Comparison of ENCODE assay signal across 12 cellular contexts in genomic region chr14:23513005-23513412, GRCh38. TPM values are rescaled to one million over a fixed set of nuclear protein-coding genes. Genes with fewer than 3 reads are reported as not detected.
DNase-seq lines count a peak whose midpoint lies in the region; ATAC-seq and TF ChIP-seq lines count a peak whose summit lies in the region.
"Had no signal": no experiment of that assay in that cellular context is flagged by ENCODE, and none has a peak within 500 bp of the region (broad histone marks: within the 10 kb centered on the region; RNA-seq: fewer than 3 reads in every experiment).

No MANE protein-coding gene starts in this region.

- DNase-seq in D341Med (ENCODE audit: low spot score) (peak; percentile 90), NCI-H1694 (lab: John Stamatoyannopoulos, UW) (peak; percentile 97), medulla oblongata (ENCODE audit: extremely low spot score) (peak; percentile 92), HCEC 1CT (no peak), GM03348 (ENCODE audit: low spot score) (no peak)
- no peak for DNase-seq in activated CD4-positive, alpha-beta T cell treated with anti-CD3 and anti-CD28 coated beads, Interleukin-2, amount 10 ng/mL, durations not matched to agents 7 days and 5 days
- DNase-seq: GM23248; stimulated activated naive CD8-positive, alpha-beta T cell treated with anti-CD3 and anti-CD28 coated beads, Interleukin-15, amount 100 ng/mL, for 72 hours had no signal

- peaks cover 11% of the 10 kb centered on the region for H3K4me1 Mint-ChIP-seq in activated CD4-positive, alpha-beta T cell treated with anti-CD3 and anti-CD28 coated beads, Interleukin-2, amount 10 ng/mL, durations not matched to agents 7 days and 5 days

- CTCF ChIA-PET in activated CD4-positive, alpha-beta T cell treated with anti-CD3 and anti-CD28 coated beads, Interleukin-2, amount 10 ng/mL, durations not matched to agents 7 days and 5 days (lab: Charles Lee), result no interaction called here

- ATAC-seq in SK-N-SH treated with all-trans-retinoic acid at 6 μM for 48 hours (peak; percentile 71), GM18873 (IDR thresholded peaks at IDR 0.05; ENCODE audit: low FRiP score, unreplicated experiment) (no peak)

- no peaks in the 10 kb centered on the region for H3K9me3 Mint-ChIP-seq in activated CD4-positive, alpha-beta T cell treated with anti-CD3 and anti-CD28 coated beads, Interleukin-2, amount 10 ng/mL, durations not matched to agents 7 days and 5 days
- H3K9me3 Mint-ChIP-seq: stimulated activated naive CD8-positive, alpha-beta T cell treated with anti-CD3 and anti-CD28 coated beads, Interleukin-15, amount 100 ng/mL, for 72 hours had no signal

- no peak overlapping the region for H3K27ac Mint-ChIP-seq in activated CD4-positive, alpha-beta T cell treated with anti-CD3 and anti-CD28 coated beads, Interleukin-2, amount 10 ng/mL, durations not matched to agents 7 days and 5 days

- POLR2A ChIA-PET in activated CD4-positive, alpha-beta T cell treated with anti-CD3 and anti-CD28 coated beads, Interleukin-2, amount 10 ng/mL, durations not matched to agents 7 days and 5 days (lab: Charles Lee), result no interaction called here

- H3K36me3 Mint-ChIP-seq in activated CD4-positive, alpha-beta T cell treated with anti-CD3 and anti-CD28 coated beads, Interleukin-2, amount 10 ng/mL, durations not matched to agents 7 days and 5 days (ENCODE audit: low read depth), result no peaks in the 10 kb centered on the region

- H3K27me3 Mint-ChIP-seq in activated CD4-positive, alpha-beta T cell treated with anti-CD3 and anti-CD28 coated beads, Interleukin-2, amount 10 ng/mL, durations not matched to agents 7 days and 5 days, result no peaks in the 10 kb centered on the region
- H3K27me3 Mint-ChIP-seq: naive thymus-derived CD4-positive, alpha-beta T cell; stimulated activated naive CD8-positive, alpha-beta T cell treated with anti-CD3 and anti-CD28 coated beads, Interleukin-15, amount 100 ng/mL, for 72 hours had no signal

- no peak overlapping the region for H3K4me3 Mint-ChIP-seq in activated CD4-positive, alpha-beta T cell treated with anti-CD3 and anti-CD28 coated beads, Interleukin-2, amount 10 ng/mL, durations not matched to agents 7 days and 5 days

TF ChIP-seq in SK-N-SH treated with all-trans-retinoic acid at 6 μM for 48 hours, 23 proteins besides CTCF, POLR2A, EP300 and RAD21:
- TF ChIP-seq TOX (CRISPR knock-in tag; IDR thresholded peaks at IDR 0.05; ENCODE audit: borderline replicate concordance), result no peak
- no peak for TF ChIP-seq TCF4 (CRISPR knock-in tag; IDR thresholded peaks at IDR 0.05; ENCODE audit: borderline replicate concordance)
- TF ChIP-seq OSR1 (CRISPR knock-in tag; IDR thresholded peaks at IDR 0.05), result no peak

RNA-seq across cellular contexts. Expression of gene ZFHX2, which starts 38.6 kb away (rescaled TPM):
- total RNA-seq in activated CD4-positive, alpha-beta T cell treated with anti-CD3 and anti-CD28 coated beads, Interleukin-2, amount 10 ng/mL, durations not matched to agents 7 days and 5 days, result 1 to 10 TPM; 1.0 to 1.1 TPM
- total RNA-seq: SJSA1 had no signal

RNA-seq across cellular contexts. Expression of gene THTPA, which starts 43.1 kb away (rescaled TPM):
- total RNA-seq in activated CD4-positive, alpha-beta T cell treated with anti-CD3 and anti-CD28 coated beads, Interleukin-2, amount 10 ng/mL, durations not matched to agents 7 days and 5 days, result 10 to 100 TPM in 1 of 2 experiments, 1 to 10 TPM in 1; 8.1 to 12.7 TPM

RNA-seq across cellular contexts. Expression of gene NGDN, which starts 43.5 kb away (rescaled TPM):
- 10 to 100 TPM; 46.4 to 47.3 TPM for total RNA-seq in activated CD4-positive, alpha-beta T cell treated with anti-CD3 and anti-CD28 coated beads, Interleukin-2, amount 10 ng/mL, durations not matched to agents 7 days and 5 days

RNA-seq across cellular contexts. Expression of gene AP1G2, which starts 54.6 kb away (rescaled TPM):
- total RNA-seq in activated CD4-positive, alpha-beta T cell treated with anti-CD3 and anti-CD28 coated beads, Interleukin-2, amount 10 ng/mL, durations not matched to agents 7 days and 5 days, result 100 to 1,000 TPM; 306 to 333 TPM

Comparison
In these comparisons a context has a peak if more than half of its experiments do, and no peak if none do; other contexts are left out.
1. DNase-seq: peak in D341Med (single experiment), NCI-H1694 (single experiment) and medulla oblongata (single experiment); none in HCEC 1CT (single experiment), GM03348 (single experiment) and activated CD4-positive, alpha-beta T cell treated with anti-CD3 and anti-CD28 coated beads, Interleukin-2, amount 10 ng/mL, durations not matched to agents 7 days and 5 days (single experiment).